10 cellular contexts compared by ENCODE assay signal in the genomic region with DNA sequence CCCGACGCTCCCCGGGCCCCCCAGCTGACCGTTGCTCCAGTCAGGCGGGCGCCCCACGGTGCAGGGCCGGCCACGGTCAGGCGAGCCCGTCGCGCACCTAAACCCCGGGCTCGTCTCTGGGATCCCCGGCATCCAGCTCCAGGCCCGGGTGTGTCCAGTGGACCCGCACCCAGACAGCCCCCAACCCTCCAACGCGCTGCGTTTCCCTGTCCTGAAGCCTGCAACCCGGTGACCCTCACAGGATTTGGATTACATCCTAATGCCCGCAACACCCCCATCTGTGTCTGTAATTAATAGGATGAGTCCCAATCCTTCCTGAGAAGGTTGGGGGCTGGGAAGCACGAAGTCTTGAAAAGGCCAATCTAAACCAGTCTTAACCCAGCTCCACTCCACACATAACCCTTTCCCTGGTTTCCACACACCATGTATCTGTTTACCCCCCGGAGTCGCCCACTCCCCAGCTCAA. TPM values are rescaled to one million over a fixed set of nuclear protein-coding genes. Genes with fewer than 3 reads are reported as not detected.
DNase-seq lines count a peak whose midpoint lies in the region; ATAC-seq, FAIRE-seq and TF ChIP-seq lines count a peak whose summit lies in the region.
"Had no signal": no experiment of that assay in that cellular context is flagged by ENCODE, and none has a peak within 500 bp of the region (broad histone marks: within the 10 kb centered on the region; RNA-seq: fewer than 3 reads in every experiment).

No MANE protein-coding gene starts in this region.

- H3K4me1 ChIP-seq in heart right ventricle (peaks cover 0 to 12% (median 6%) of the 10 kb centered on the region in 9 donors), GM12878 (ENCODE audit: control insufficient read depth, insufficient read depth, low read length) (peaks cover 13% of the 10 kb centered on the region), mesendoderm (ENCODE audit: control insufficient read depth, low read depth, low read length) (peaks cover 9% of the 10 kb centered on the region), upper lobe of right lung (peaks cover 10% of the 10 kb centered on the region)

- peak overlapping the region; percentile 92 for H3K56ac ChIP-seq in mesendoderm (ENCODE audit: low read length)

- TF ChIP-seq EP300 in GM12878 (IDR thresholded peaks at IDR 0.05; ENCODE audit: borderline replicate concordance in 1 of 2, control insufficient read depth in 1 of 2, low read depth in 2 of 2, low read length in 2 of 2), result no peak

- no peak overlapping the region for H2BK5ac ChIP-seq in mesendoderm (ENCODE audit: low read length)

- H3K9me3 ChIP-seq in heart right ventricle (no peaks in the 10 kb centered on the region), GM12878 (replicated peaks; ENCODE audit: control insufficient read depth, insufficient read depth, low read length) (no peaks in the 10 kb centered on the region), upper lobe of right lung (no peaks in the 10 kb centered on the region)

- peak overlapping the region; percentile 43 for H3K18ac ChIP-seq in mesendoderm (ENCODE audit: low read length)

- H3K4me2 ChIP-seq in GM12878 (ENCODE audit: control insufficient read depth, insufficient read depth) (peak overlapping the region; percentile 83), mesendoderm (ENCODE audit: low read length) (peak overlapping the region; percentile 35)

- TF ChIP-seq CTCF in heart right ventricle (IDR thresholded peaks at IDR 0.05) (no peak), GM12878 (IDR thresholded peaks at IDR 0.05 in 2 of 3, conservative IDR thresholded peaks at IDR 0.05 in 1 of 3; ENCODE audit: control insufficient read depth in 2 of 3, extremely low read depth in 1 of 3, insufficient read depth in 1 of 3, low read depth in 3 of 3, low read length in 3 of 3) (no peak), upper lobe of right lung (IDR thresholded peaks at IDR 0.05) (no peak)

- intact Hi-C loops in heart right ventricle (cut with DNase I) (loop anchor here in 1 of 10 donors (10.0 kb wide), 1 partner anchor 97 kb away; a partner anchor contains a TSS), left cardiac atrium (cut with DNase I) (no loop called here), GM12878 (cut with micrococcal nuclease; ENCODE audit: unreplicated experiment) (no loop called here), upper lobe of right lung (cut with DNase I) (no loop called here)

- no peak overlapping the region for H2BK120ac ChIP-seq in mesendoderm (ENCODE audit: low read depth, low read length)

- no peak overlapping the region; the same call in 1 of the 2 replicates for H3K9ac ChIP-seq in GM12878 (ENCODE audit: control insufficient read depth, insufficient read depth, low read length)
- H3K9ac ChIP-seq in mesendoderm (ENCODE audit: low read length), result peak overlapping the region; percentile 57

- WGBS in heart right ventricle, 2 donors, result 23 to 24% methylated on average over 26 of the region's 26 CpGs
- WGBS in GM12878 (ENCODE audit: insufficient coverage, insufficient replicate concordance, low lambda C conversion rate, missing lambda C conversion rate), result 35% methylated on average over 14 of the region's 26 CpGs
- WGBS in mesendoderm (ENCODE audit: extremely low coverage, insufficient coverage, low lambda C conversion rate), result no CpG with 5 or more reads among the region's 26 CpGs

- no peaks in the 10 kb centered on the region for H3K36me3 ChIP-seq in heart right ventricle
- H3K36me3 ChIP-seq in GM12878 (ENCODE audit: control insufficient read depth in 2 of 2, insufficient read depth in 2 of 2, low read length in 1 of 2), result no peaks in the 10 kb centered on the region
- no peaks in the 10 kb centered on the region for H3K36me3 ChIP-seq in mesendoderm (ENCODE audit: control insufficient read depth, insufficient read depth, low read length)
- H3K36me3 ChIP-seq in upper lobe of right lung, result no peaks in the 10 kb centered on the region

- FAIRE-seq in GM12878 (lab: Jason Lieb, UNC), result no peak
- FAIRE-seq: G401.6 had no signal

- no peak overlapping the region for H2AK5ac ChIP-seq in mesendoderm (ENCODE audit: low read length)

- H4K20me1 ChIP-seq in GM12878 (ENCODE audit: control insufficient read depth, insufficient read depth), result no peaks in the 10 kb centered on the region

- no peak for TF ChIP-seq POLR2A in GM12878 (IDR thresholded peaks at IDR 0.05; ENCODE audit: low read depth, low read length)

- no peak for TF ChIP-seq RAD21 in GM12878 (IDR thresholded peaks at IDR 0.05; ENCODE audit: insufficient read depth, low read depth, low read length)

- RAD21 ChIA-PET in GM12878 (lab: Charles Lee; ENCODE audit: unreplicated experiment), result interaction anchor here (1.5 to 4.6 kb wide), 6 partner anchors 10 to 79 kb away, joined by 3 to 39 read pairs (median 14); a partner anchor contains a TSS

- in situ Hi-C loops in GM12878 (cut with MboI), result no loop called here

- H3K27me3 ChIP-seq in heart right ventricle, result peaks cover 0 to 39% (median 4%) of the 10 kb centered on the region in 7 donors
- no peaks in the 10 kb centered on the region for H3K27me3 ChIP-seq in GM12878 (replicated peaks in 1 of 2; ENCODE audit: control insufficient read depth in 2 of 2, insufficient read depth in 2 of 2, low read length in 1 of 2)
- H3K27me3 ChIP-seq in mesendoderm (ENCODE audit: insufficient read depth, low read length, poor library complexity), result no peaks in the 10 kb centered on the region
- H3K27me3 ChIP-seq in upper lobe of right lung, result no peaks in the 10 kb centered on the region

- DNase-seq in heart right ventricle, result no peak
- DNase-seq in left cardiac atrium, result no peak
- DNase-seq in GM12878 (ENCODE audit: low read depth, low spot score), result no peak
- DNase-seq in mesendoderm, result peak; percentile 23
- DNase-seq in upper lobe of right lung, result no peak
- DNase-seq in amniotic stem cell (lab: John Stamatoyannopoulos, UW), result no peak
- DNase-seq in activated CD8-positive, alpha-beta memory T cell treated with anti-CD3 and anti-CD28 coated beads, Interleukin-2, amount 50 U/mL, for 48 hours, result no peak

- peak overlapping the region in 2 of 10 donors; percentile 60 to 77 for H3K27ac ChIP-seq in heart right ventricle
- H3K27ac ChIP-seq in GM12878 (ENCODE audit: control insufficient read depth, insufficient read depth), result no peak overlapping the region; the same call in 1 of the 2 replicates
- H3K27ac ChIP-seq in mesendoderm (ENCODE audit: low read depth, low read length), result no peak overlapping the region
- H3K27ac ChIP-seq in upper lobe of right lung, result peak overlapping the region; percentile 63

- no peak overlapping the region for H3K4ac ChIP-seq in mesendoderm (ENCODE audit: low read depth, low read length)

- SMC1A ChIA-PET in GM12878 (lab: Charles Lee; ENCODE audit: uncharacterized antibody, unreplicated experiment), result interaction anchor here (0.9 to 5.2 kb wide), 4 partner anchors 10 to 80 kb away, joined by 4 to 51 read pairs (median 10); a partner anchor contains a TSS

- CTCF ChIA-PET in GM12878 (lab: Yijun Ruan, JAX), result interaction anchor here (0.6 to 4.9 kb wide), 10 partner anchors 7 to 226 kb away, joined by 3 to 71 read pairs (median 5); a partner anchor contains a TSS

- POLR2A ChIA-PET in GM12878 (lab: Charles Lee), result interaction anchor here (0.9 to 4.2 kb wide), 11 partner anchors 10 to 161 kb away, joined by 3 to 33 read pairs (median 6); a partner anchor contains a TSS

- H4K8ac ChIP-seq in mesendoderm (ENCODE audit: low read depth, low read length), result no peak overlapping the region

- no peaks in the 10 kb centered on the region for H3K79me1 ChIP-seq in mesendoderm (ENCODE audit: low read length)

- H3K79me2 ChIP-seq in GM12878 (ENCODE audit: control insufficient read depth, insufficient read depth, low read length) (no peaks in the 10 kb centered on the region), mesendoderm (ENCODE audit: control insufficient read depth, insufficient read depth, low read length) (no peaks in the 10 kb centered on the region)

- peak overlapping the region; percentile 29 for H3K23ac ChIP-seq in mesendoderm (ENCODE audit: low read length)

- ATAC-seq in heart right ventricle (no peak), left cardiac atrium (no peak), GM12878 (no peak), upper lobe of right lung (no peak), GM18909 (IDR thresholded peaks at IDR 0.05; ENCODE audit: poor library complexity, unreplicated experiment) (no peak)

- no TSS peak for BruUV-seq in GM12878 (replicated peaks; lab: Mats Ljungman, UMichigan)

- no peak overlapping the region for H4K5ac ChIP-seq in mesendoderm (ENCODE audit: low read length)

- no peak overlapping the region for H2BK15ac ChIP-seq in mesendoderm (replicated peaks; ENCODE audit: low read depth)

- peak overlapping the region; percentile 78 for H2AFZ ChIP-seq in GM12878 (ENCODE audit: control insufficient read depth, low read depth, low read length)

- H3K4me3 ChIP-seq in heart right ventricle (peak overlapping the region; percentile 8 to 64 (median 60)), GM12878 (peak overlapping the region; percentile 63; the same call in 1 of the 2 replicates), mesendoderm (ENCODE audit: low read length) (no peak overlapping the region), upper lobe of right lung (peak overlapping the region; percentile 60)

RNA-seq across cellular contexts. Expression of a gene that starts 10.4 kb away (rescaled TPM):
- total RNA-seq in heart right ventricle (under 1 TPM in 4 of 10 donors, not detected in 6; 0.12 to 0.64 (median 0.41) TPM), left cardiac atrium (not detected), GM12878 (2014; rRNA removed) (not detected in 2 replicates), GM12878 (2014; rRNA removed; fragmentation: Illumina TruSeq; extraction: Trizol) (not detected in 2 replicates), GM12878 (2021) (0.13 and 0.18 TPM in 2 replicates), upper lobe of right lung (not detected)
- polyA plus RNA-seq in heart right ventricle (not detected), GM12878 (2011; rRNA removed) (0.07 TPM in 1 of 2 replicates, not detected in the other), GM12878 (2014; fragmentation: Illumina TruSeq; extraction: Trizol) (0.43 TPM in 1 of 2 replicates, not detected in the other), GM12878 (2014; fragmentation: Nextera tagmentation; extraction: Ambion mirVana) (under 1 TPM in 1 of 2 experiments, not detected in 1; 0.06 TPM), GM12878 (2014; rRNA removed) (0.15 and 0.25 TPM in 2 replicates), GM12878 (2016; fragmentation: Nextera tagmentation; extraction: Ambion mirVana) (under 1 TPM; 0.32 to 0.42 TPM)
- total RNA-seq in GM12878 (2013; cell fraction: nucleolus; rRNA removed), result not detected in 2 replicates
- 0.64 TPM for polyA plus RNA-seq in GM12878 (2011; ENCODE audit: low read depth)
- polyA plus RNA-seq in GM12878 (2011; cell fraction: cytosol; rRNA removed), result 0.05 and 0.12 TPM in 2 replicates
- 0.13 and 0.25 TPM in 2 replicates for polyA plus RNA-seq in GM12878 (2011; cell fraction: nucleus; rRNA removed)
- polyA plus RNA-seq in GM12878 (2012), result 0.21 and 0.24 TPM in 2 replicates
- polyA minus RNA-seq in GM12878 (2011; rRNA and poly(A)+ RNA removed), result 0.05 TPM in 1 of 2 replicates, not detected in the other
- not detected in 2 replicates for polyA minus RNA-seq in GM12878 (2011; cell fraction: cytosol; rRNA and poly(A)+ RNA removed)
- polyA minus RNA-seq in GM12878 (2011; cell fraction: nucleus; rRNA and poly(A)+ RNA removed), result not detected in 2 replicates
- polyA plus RNA-seq in mesendoderm (2013, experiment 1 of 2), result 0.01 TPM
- not detected for polyA plus RNA-seq in mesendoderm (2013, experiment 2 of 2)
- total RNA-seq: pulmonary artery endothelial cell had no signal

RNA-seq across cellular contexts. Expression of a gene that starts 12.3 kb away (rescaled TPM):
- total RNA-seq in heart right ventricle (1 to 10 TPM in 9 of 10 donors, under 1 TPM in 1; 0.75 to 6.8 (median 2.6) TPM), left cardiac atrium (10 to 100 TPM; 11.5 to 13.0 TPM), GM12878 (2014; rRNA removed) (41.5 and 46.4 TPM in 2 replicates), GM12878 (2014; rRNA removed; fragmentation: Illumina TruSeq; extraction: Trizol) (27.8 and 31.2 TPM in 2 replicates), GM12878 (2021) (78.5 and 78.6 TPM in 2 replicates), upper lobe of right lung (39.9 TPM)
- polyA plus RNA-seq in heart right ventricle (1 to 10 TPM; 2.5 to 7.3 TPM), GM12878 (2011; rRNA removed) (23.0 and 42.3 TPM in 2 replicates), GM12878 (2014; fragmentation: Illumina TruSeq; extraction: Trizol) (19.6 and 42.9 TPM in 2 replicates), GM12878 (2014; fragmentation: Nextera tagmentation; extraction: Ambion mirVana) (10 to 100 TPM in 1 of 2 experiments, 1 to 10 TPM in 1; 6.6 to 12.3 TPM), GM12878 (2014; rRNA removed) (68.3 and 79.0 TPM in 2 replicates), GM12878 (2016; fragmentation: Nextera tagmentation; extraction: Ambion mirVana) (100 to 1,000 TPM; 100 to 110 TPM)
- total RNA-seq in GM12878 (2013; cell fraction: nucleolus; rRNA removed), result 12.2 and 13.2 TPM in 2 replicates
- polyA plus RNA-seq in GM12878 (2011; ENCODE audit: low read depth), result 15.2 TPM
- 64.4 and 77.3 TPM in 2 replicates for polyA plus RNA-seq in GM12878 (2011; cell fraction: cytosol; rRNA removed)
- 79.4 and 82.2 TPM in 2 replicates for polyA plus RNA-seq in GM12878 (2011; cell fraction: nucleus; rRNA removed)
- 34.0 and 41.8 TPM in 2 replicates for polyA plus RNA-seq in GM12878 (2012)
- polyA minus RNA-seq in GM12878 (2011; rRNA and poly(A)+ RNA removed), result 32.9 and 57.6 TPM in 2 replicates
- 23.3 and 27.0 TPM in 2 replicates for polyA minus RNA-seq in GM12878 (2011; cell fraction: cytosol; rRNA and poly(A)+ RNA removed)
- 18.9 and 24.2 TPM in 2 replicates for polyA minus RNA-seq in GM12878 (2011; cell fraction: nucleus; rRNA and poly(A)+ RNA removed)
- polyA plus RNA-seq in mesendoderm (2013, experiment 1 of 2), result 37.5 TPM
- polyA plus RNA-seq in mesendoderm (2013, experiment 2 of 2), result 37.2 TPM

RNA-seq across cellular contexts. Expression of a gene that starts 30.0 kb away (rescaled TPM):
- under 1 TPM in 7 of 10 donors, not detected in 3; 0.06 to 0.31 (median 0.08) TPM for total RNA-seq in heart right ventricle
- under 1 TPM; 0.13 to 0.44 TPM for polyA plus RNA-seq in heart right ventricle
- under 1 TPM; 0.08 to 0.62 TPM for total RNA-seq in left cardiac atrium
- total RNA-seq in GM12878 (2013; cell fraction: nucleolus; rRNA removed), result 1.6 and 2.5 TPM in 2 replicates
- 0.17 and 0.27 TPM in 2 replicates for total RNA-seq in GM12878 (2014; rRNA removed)
- total RNA-seq in GM12878 (2014; rRNA removed; fragmentation: Illumina TruSeq; extraction: Trizol), result 0.09 and 0.14 TPM in 2 replicates
- 0.26 and 0.72 TPM in 2 replicates for total RNA-seq in GM12878 (2021)
- not detected for polyA plus RNA-seq in GM12878 (2011; ENCODE audit: low read depth)
- 0.22 and 0.26 TPM in 2 replicates for polyA plus RNA-seq in GM12878 (2011; rRNA removed)
- 0.21 and 0.27 TPM in 2 replicates for polyA plus RNA-seq in GM12878 (2011; cell fraction: cytosol; rRNA removed)
- polyA plus RNA-seq in GM12878 (2011; cell fraction: nucleus; rRNA removed), result 5.1 and 5.4 TPM in 2 replicates
- polyA plus RNA-seq in GM12878 (2012), result 0.15 and 0.17 TPM in 2 replicates
- 0.08 and 0.13 TPM in 2 replicates for polyA plus RNA-seq in GM12878 (2014; fragmentation: Illumina TruSeq; extraction: Trizol)
- polyA plus RNA-seq in GM12878 (2014; fragmentation: Nextera tagmentation; extraction: Ambion mirVana), result not detected
- 0.32 and 0.33 TPM in 2 replicates for polyA plus RNA-seq in GM12878 (2014; rRNA removed)
- under 1 TPM in 1 of 2 experiments, not detected in 1; 0.25 TPM for polyA plus RNA-seq in GM12878 (2016; fragmentation: Nextera tagmentation; extraction: Ambion mirVana)
- polyA minus RNA-seq in GM12878 (2011; rRNA and poly(A)+ RNA removed), result 0.15 and 1.2 TPM in 2 replicates
- not detected in 2 replicates for polyA minus RNA-seq in GM12878 (2011; cell fraction: cytosol; rRNA and poly(A)+ RNA removed)
- polyA minus RNA-seq in GM12878 (2011; cell fraction: nucleus; rRNA and poly(A)+ RNA removed), result 0.60 and 0.96 TPM in 2 replicates
- polyA plus RNA-seq in mesendoderm (2013, experiment 1 of 2), result 2.2 TPM
- 2.3 TPM for polyA plus RNA-seq in mesendoderm (2013, experiment 2 of 2)
- 0.96 TPM for total RNA-seq in upper lobe of right lung

RNA-seq across cellular contexts. Expression of a gene that starts 32.8 kb away (rescaled TPM):
- total RNA-seq in heart right ventricle (10 to 100 TPM; 62.2 to 99.7 (median 73.0) TPM), left cardiac atrium (10 to 100 TPM; 59.6 to 60.2 TPM), GM12878 (2014; rRNA removed) (90.1 and 91.2 TPM in 2 replicates), GM12878 (2014; rRNA removed; fragmentation: Illumina TruSeq; extraction: Trizol) (57.5 and 59.0 TPM in 2 replicates), GM12878 (2021) (66.3 and 69.2 TPM in 2 replicates), upper lobe of right lung (57.8 TPM)
- polyA plus RNA-seq in heart right ventricle (10 to 100 TPM; 19.7 to 72.7 TPM), GM12878 (2011; rRNA removed) (51.4 and 76.7 TPM in 2 replicates), GM12878 (2014; fragmentation: Illumina TruSeq; extraction: Trizol) (50.9 and 72.0 TPM in 2 replicates), GM12878 (2014; fragmentation: Nextera tagmentation; extraction: Ambion mirVana) (10 to 100 TPM; 13.4 to 16.4 TPM), GM12878 (2014; rRNA removed) (73.2 and 76.8 TPM in 2 replicates), GM12878 (2016; fragmentation: Nextera tagmentation; extraction: Ambion mirVana) (10 to 100 TPM; 62.8 to 71.1 TPM)
- total RNA-seq in GM12878 (2013; cell fraction: nucleolus; rRNA removed), result 47.6 and 50.6 TPM in 2 replicates
- polyA plus RNA-seq in GM12878 (2011; ENCODE audit: low read depth), result 28.7 TPM
- polyA plus RNA-seq in GM12878 (2011; cell fraction: cytosol; rRNA removed), result 97.2 and 106 TPM in 2 replicates
- 90.8 and 100 TPM in 2 replicates for polyA plus RNA-seq in GM12878 (2011; cell fraction: nucleus; rRNA removed)
- 43.1 and 49.8 TPM in 2 replicates for polyA plus RNA-seq in GM12878 (2012)
- polyA minus RNA-seq in GM12878 (2011; rRNA and poly(A)+ RNA removed), result 73.1 and 98.4 TPM in 2 replicates
- polyA minus RNA-seq in GM12878 (2011; cell fraction: cytosol; rRNA and poly(A)+ RNA removed), result 27.5 and 32.6 TPM in 2 replicates
- polyA minus RNA-seq in GM12878 (2011; cell fraction: nucleus; rRNA and poly(A)+ RNA removed), result 38.4 and 43.4 TPM in 2 replicates
- polyA plus RNA-seq in mesendoderm (2013, experiment 1 of 2), result 25.5 TPM
- 23.1 TPM for polyA plus RNA-seq in mesendoderm (2013, experiment 2 of 2)

RNA-seq across cellular contexts. Expression of a gene that starts 33.0 kb away (rescaled TPM):
- total RNA-seq in heart right ventricle (1 to 10 TPM; 1.7 to 3.5 (median 2.2) TPM), left cardiac atrium (1 to 10 TPM; 1.6 to 1.8 TPM), GM12878 (2014; rRNA removed) (2.1 and 4.4 TPM in 2 replicates), GM12878 (2014; rRNA removed; fragmentation: Illumina TruSeq; extraction: Trizol) (1.0 and 1.3 TPM in 2 replicates), GM12878 (2021) (2.2 and 2.5 TPM in 2 replicates), upper lobe of right lung (2.8 TPM)
- polyA plus RNA-seq in heart right ventricle (1 to 10 TPM; 1.5 to 3.3 TPM), GM12878 (2011; rRNA removed) (2.1 and 2.2 TPM in 2 replicates), GM12878 (2014; fragmentation: Illumina TruSeq; extraction: Trizol) (0.63 and 0.76 TPM in 2 replicates), GM12878 (2014; fragmentation: Nextera tagmentation; extraction: Ambion mirVana) (under 1 TPM; 0.11 to 0.13 TPM), GM12878 (2014; rRNA removed) (2.5 and 2.9 TPM in 2 replicates), GM12878 (2016; fragmentation: Nextera tagmentation; extraction: Ambion mirVana) (1 to 10 TPM; 2.2 to 2.7 TPM)
- total RNA-seq in GM12878 (2013; cell fraction: nucleolus; rRNA removed), result 2.2 and 3.3 TPM in 2 replicates
- polyA plus RNA-seq in GM12878 (2011; ENCODE audit: low read depth), result 0.55 TPM
- polyA plus RNA-seq in GM12878 (2011; cell fraction: cytosol; rRNA removed), result 3.3 and 4.8 TPM in 2 replicates
- polyA plus RNA-seq in GM12878 (2011; cell fraction: nucleus; rRNA removed), result 3.3 and 3.5 TPM in 2 replicates
- 1.2 and 1.5 TPM in 2 replicates for polyA plus RNA-seq in GM12878 (2012)
- polyA minus RNA-seq in GM12878 (2011; rRNA and poly(A)+ RNA removed), result 2.4 and 2.7 TPM in 2 replicates
- 0.94 and 1.3 TPM in 2 replicates for polyA minus RNA-seq in GM12878 (2011; cell fraction: cytosol; rRNA and poly(A)+ RNA removed)
- polyA minus RNA-seq in GM12878 (2011; cell fraction: nucleus; rRNA and poly(A)+ RNA removed), result 3.9 and 7.0 TPM in 2 replicates
- 1.2 TPM for polyA plus RNA-seq in mesendoderm (2013, experiment 1 of 2)
- polyA plus RNA-seq in mesendoderm (2013, experiment 2 of 2), result 1.3 TPM
